Comparison of ENCODE assay signal across 9 cellular contexts in the genomic region with DNA sequence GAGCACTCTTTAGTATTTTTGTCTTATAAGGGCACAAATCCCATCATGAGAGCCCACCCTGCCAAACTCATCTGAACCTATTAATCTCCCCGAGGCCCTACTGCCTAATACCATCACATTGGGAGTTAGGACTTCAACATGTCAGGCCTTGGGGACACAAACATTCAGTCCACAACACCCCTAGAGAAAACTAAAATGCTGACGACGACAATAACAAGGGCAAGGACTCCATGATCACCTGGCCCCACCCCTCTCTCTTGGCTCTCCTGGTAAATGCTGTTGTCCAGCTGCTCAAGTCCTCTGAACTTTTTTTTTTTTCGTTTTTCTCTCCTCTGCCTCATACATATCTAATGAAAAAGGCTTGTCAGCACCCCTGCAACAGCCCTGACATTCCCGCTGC.
"Had no signal": no experiment of that assay in that cellular context is flagged by ENCODE, and none has a peak within 500 bp of the region (broad histone marks: within the 10 kb centered on the region; RNA-seq: fewer than 3 reads in every experiment).

No MANE protein-coding gene starts in this region.

- H3K36me3 ChIP-seq: HAP-1 had no signal

- FAIRE-seq: HTR-8/SVneo had no signal

- H3K27ac Mint-ChIP-seq: HFFc6 had no signal

- H2AFZ ChIP-seq: GM23248 had no signal

- ATAC-seq: HCT116 had no signal

- H3K4me3 Mint-ChIP-seq: HFFc6 had no signal

- H3K4me2 ChIP-seq: KMS-11 had no signal

- H3K9ac ChIP-seq: GM23248, KMS-11 had no signal

- H3K9me3 ChIP-seq: HAP-1 had no signal

- DNase-seq: GM23248, GOT3, H7, HFFc6, KBM-7 had no signal

- H3K4me1 ChIP-seq: HAP-1 had no signal

- H3K4me3 ChIP-seq: GM23248, HAP-1 had no signal

- H3K27ac ChIP-seq: GM23248, KMS-11 had no signal
